17 cellular contexts compared by ENCODE assay signal in the genomic region with DNA sequence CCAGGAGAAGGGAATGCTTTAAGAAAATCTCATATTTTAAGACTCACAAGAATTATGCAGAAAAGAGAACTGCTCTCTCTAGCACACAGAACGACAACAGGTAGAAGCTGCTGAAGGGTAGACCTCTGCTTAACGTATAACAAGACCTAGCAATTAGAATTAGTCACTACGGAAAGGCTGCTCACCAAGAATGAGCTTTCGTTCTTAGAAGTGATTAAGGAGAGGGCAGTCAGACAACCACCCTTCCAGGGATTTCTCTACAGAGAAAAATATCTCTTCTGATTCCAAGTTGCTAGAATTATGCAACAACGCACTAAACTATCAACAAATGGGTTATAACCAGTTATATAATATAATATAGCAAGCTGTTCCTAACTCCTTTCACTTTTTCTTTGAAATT. TPM values are rescaled to one million over a fixed set of nuclear protein-coding genes. Genes with fewer than 3 reads are reported as not detected.
DNase-seq lines count a peak whose midpoint lies in the region; ATAC-seq and TF ChIP-seq lines count a peak whose summit lies in the region.
"Had no signal": no experiment of that assay in that cellular context is flagged by ENCODE, and none has a peak within 500 bp of the region (broad histone marks: within the 10 kb centered on the region; RNA-seq: fewer than 3 reads in every experiment).

No MANE protein-coding gene starts in this region.

- no peaks in the 10 kb centered on the region for H4K20me1 ChIP-seq in SK-N-SH (ENCODE audit: insufficient read depth)
- H4K20me1 ChIP-seq: BLaER1 had no signal

- H3K9ac ChIP-seq in SK-N-SH, result no peak overlapping the region
- H3K9ac ChIP-seq: BLaER1 had no signal

- no peaks in the 10 kb centered on the region for H3K36me3 ChIP-seq in SK-N-SH (replicated peaks in 1 of 2; ENCODE audit: control insufficient read depth in 1 of 2, insufficient read depth in 2 of 2, low read length in 1 of 2)
- H3K36me3 ChIP-seq: BLaER1 had no signal

- H3K4me2 ChIP-seq in SK-N-SH, result no peak overlapping the region; the same call in 1 of the 2 replicates
- H3K4me2 ChIP-seq: BLaER1, GM23338 had no signal

- CTCF ChIA-PET in SK-N-SH (lab: Yijun Ruan, JAX), result interaction anchor here (1.6 kb wide), 1 partner anchor 69 kb away, joined by 4 read pairs; no protein-coding TSS in a partner anchor

- DNase-seq in SK-N-SH, result no peak
- DNase-seq in omental fat pad (ENCODE audit: low spot score), result no peak
- no peak for DNase-seq in SHP77 treated with DMSO at 0.1 percent for 48 hours (lab: John Stamatoyannopoulos, UW)
- no peak for DNase-seq in G401 (ENCODE audit: low spot score)
- DNase-seq in NCI-H2081 (lab: John Stamatoyannopoulos, UW), result no peak
- DNase-seq: AML-193; Caco-2; CD8-positive, alpha-beta memory T cell; DMS53; H7 had no signal

- H3K9me2 ChIP-seq in SK-N-SH, result no peaks in the 10 kb centered on the region

- no peak overlapping the region for H3K4me3 ChIP-seq in SK-N-SH (ENCODE audit: low read depth in 2 of 2, low read length in 1 of 2)
- H3K4me3 ChIP-seq: BLaER1, GM12878, GM23338 had no signal

- TF ChIP-seq CTCF in SK-N-SH (IDR thresholded peaks at IDR 0.05) (no peak), omental fat pad (IDR thresholded peaks at IDR 0.05) (no peak)

- 0 out of 2 replicates have a peak, but pooled peaks cover 4% of the 10 kb centered on the region for H3K27me3 ChIP-seq in SK-N-SH (ENCODE audit: insufficient read depth)
- H3K27me3 ChIP-seq: BLaER1 had no signal

- in situ Hi-C loops in G401 (cut with HindIII; ENCODE audit: low sequenced_read_pairs), result no loop called here

- no peaks in the 10 kb centered on the region for H3F3A ChIP-seq in SK-N-SH (replicated peaks; ENCODE audit: insufficient read depth)

- POLR2A ChIA-PET in SK-N-SH (lab: Yijun Ruan, JAX), result no interaction called here

- no peaks in the 10 kb centered on the region for H3K4me1 ChIP-seq in SK-N-SH (ENCODE audit: control insufficient read depth in 1 of 2, insufficient read depth in 2 of 2, low read depth in 1 of 2, low read length in 1 of 2)
- H3K4me1 ChIP-seq: BLaER1 had no signal

- no peak overlapping the region for H3K27ac ChIP-seq in SK-N-SH (ENCODE audit: low read depth in 2 of 2, low read length in 1 of 2)
- H3K27ac ChIP-seq: 22Rv1, BLaER1 had no signal

- ATAC-seq in SK-N-SH treated with all-trans-retinoic acid at 6 μM for 48 hours (no peak), esophagus mucosa (peak; percentile 50), omental fat pad (ENCODE audit: low FRiP score) (peak; percentile 95), HG02981 (IDR thresholded peaks at IDR 0.05; ENCODE audit: unreplicated experiment) (no peak)
- ATAC-seq: GM12878, GM23338 had no signal

- TF ChIP-seq EP300 in SK-N-SH (IDR thresholded peaks at IDR 0.05; ENCODE audit: borderline replicate concordance in 1 of 2, low read depth in 1 of 2, low read length in 1 of 2), result no peak

- H3K79me2 ChIP-seq in SK-N-SH (ENCODE audit: insufficient read depth), result no peaks in the 10 kb centered on the region

- 0 out of 2 replicates have a peak overlapping the region, but pooled peaks have one; percentile 29 for H2AFZ ChIP-seq in SK-N-SH (ENCODE audit: low read depth)
- H2AFZ ChIP-seq: GM23338 had no signal

- TF ChIP-seq RAD21 in SK-N-SH (IDR thresholded peaks at IDR 0.05; ENCODE audit: low read length), result no peak

- 26% methylated on average over 5 of the region's 5 CpGs for WGBS in SK-N-SH (ENCODE audit: low lambda C conversion rate)

- H3K9me3 ChIP-seq in SK-N-SH, result no peaks in the 10 kb centered on the region
- H3K9me3 ChIP-seq: BLaER1, Caco-2 had no signal

TF ChIP-seq in SK-N-SH, 30 proteins besides CTCF, POLR2A, EP300 and RAD21:
- TF ChIP-seq RFX5 (IDR thresholded peaks at IDR 0.05; ENCODE audit: low read length), result no peak

TF ChIP-seq in SK-N-SH treated with all-trans-retinoic acid at 6 μM for 48 hours, 23 proteins besides CTCF, POLR2A, EP300 and RAD21:
- TF ChIP-seq BACH2 (CRISPR knock-in tag; IDR thresholded peaks at IDR 0.05; ENCODE audit: borderline replicate concordance), result no peak
- no peak for TF ChIP-seq POU6F1 (CRISPR knock-in tag; IDR thresholded peaks at IDR 0.05; ENCODE audit: borderline replicate concordance, low read depth)

RNA-seq across cellular contexts. Expression of gene LRIG3, which starts 18.6 kb away (rescaled TPM):
- 0.03 and 0.08 TPM in 2 replicates for polyA plus RNA-seq in SK-N-SH (2012; rRNA removed)
- polyA plus RNA-seq in SK-N-SH (2012; cell fraction: cytosol; rRNA removed), result 0.03 and 0.13 TPM in 2 replicates
- polyA plus RNA-seq in SK-N-SH (2012; cell fraction: nucleus; rRNA removed), result 0.05 and 0.29 TPM in 2 replicates
- total RNA-seq in esophagus mucosa, result 28.2 TPM
- 10 to 100 TPM; 22.6 to 69.8 (median 31.4) TPM for total RNA-seq in omental fat pad
- total RNA-seq in G401 (2014; rRNA removed; shearing (Covaris generic)), result 0.58 and 0.74 TPM in 2 replicates
- polyA plus RNA-seq: CD8-positive, alpha-beta memory T cell had no signal

Comparison
In these comparisons a context has a peak if more than half of its experiments do, and no peak if none do; other contexts are left out.
1. ATAC-seq: peak in esophagus mucosa (single experiment) and omental fat pad (single experiment); none in SK-N-SH treated with all-trans-retinoic acid at 6 μM for 48 hours (single experiment) and HG02981 (single experiment).
2. RNA of gene LRIG3, which starts 18.6 kb away (total RNA-seq): 22.6 to 69.8 TPM in omental fat pad and 28.2 TPM in esophagus mucosa (single experiment); 0.58 to 0.74 TPM in G401; every median in the first group is over 10 times any median in the second.